22 cellular contexts compared by ENCODE assay signal in the genomic region with DNA sequence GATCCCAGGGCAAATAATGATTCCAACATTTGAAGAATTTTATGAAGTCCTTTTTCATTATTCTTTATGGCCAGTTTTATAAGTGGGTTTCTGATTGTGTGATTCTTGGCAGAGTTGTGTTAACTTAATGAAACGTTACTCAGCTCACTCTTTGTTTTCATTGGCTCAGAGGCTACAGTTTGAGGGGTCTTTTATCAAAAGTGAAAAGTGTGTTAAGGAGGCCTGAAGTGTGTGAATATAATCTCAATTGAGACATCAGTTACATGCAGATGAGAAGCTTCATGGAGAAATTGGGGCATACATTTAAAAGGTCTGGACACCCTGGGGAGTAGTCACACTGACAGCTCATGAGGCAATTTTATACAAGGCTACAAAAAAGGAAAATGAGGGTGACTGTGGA.
DNase-seq lines count a peak whose midpoint lies in the region; TF ChIP-seq lines count a peak whose summit lies in the region.
"Had no signal": no experiment of that assay in that cellular context is flagged by ENCODE, and none has a peak within 500 bp of the region (broad histone marks: within the 10 kb centered on the region; RNA-seq: fewer than 3 reads in every experiment).

No MANE protein-coding gene starts in this region.

- H3K9me3 ChIP-seq in HEK293 (ENCODE audit: control insufficient read depth, insufficient read depth, low read depth, low read length) (no peaks in the 10 kb centered on the region), endodermal cell (ENCODE audit: control insufficient read depth, low read length) (no peaks in the 10 kb centered on the region)
- no peaks in the 10 kb centered on the region for H3K9me3 ChIP-seq in CD4-positive, alpha-beta memory T cell (ENCODE audit: control insufficient read depth in 1 of 2, low read length in 2 of 2)
- H3K9me3 ChIP-seq: A549; BE2C; BLaER1 treated with 17β-estradiol and CSF1 and Interleukin-3, amounts not matched to agents 10 nM and 100 nM had no signal

- peak overlapping the region; percentile 39 for H4K5ac ChIP-seq in mesendoderm (ENCODE audit: low read length)

- H3K27ac Mint-ChIP-seq in brain: peak overlapping the region in 3 of 5 experiments; percentile 11 to 76 (median 70)
- no peak overlapping the region for H3K27ac Mint-ChIP-seq in CD4-positive, alpha-beta memory T cell
- H3K27ac Mint-ChIP-seq in endodermal cell: no peak overlapping the region
- H3K27ac Mint-ChIP-seq: CD14-positive monocyte; CD4-positive, alpha-beta T cell; GM23338; H9 had no signal

- H3K9ac ChIP-seq in mesendoderm (ENCODE audit: low read length) (no peak overlapping the region), endodermal cell (ENCODE audit: extremely low read depth, low read length, poor library complexity, severe bottlenecking) (no peak overlapping the region)
- H3K9ac ChIP-seq: BLaER1 treated with 17β-estradiol and CSF1 and Interleukin-3, amounts not matched to agents 10 nM and 100 nM had no signal

- no peaks in the 10 kb centered on the region for H3K79me1 ChIP-seq in mesendoderm (ENCODE audit: low read length)

- H3K4me1 ChIP-seq in HEK293 (ENCODE audit: control insufficient read depth, insufficient read depth, low read length) (peaks cover 5% of the 10 kb centered on the region), mesendoderm (ENCODE audit: control insufficient read depth, low read depth, low read length) (no peaks in the 10 kb centered on the region), endodermal cell (ENCODE audit: control insufficient read depth, insufficient read depth, low read length) (no peaks in the 10 kb centered on the region)
- H3K4me1 ChIP-seq in CD4-positive, alpha-beta memory T cell (ENCODE audit: insufficient read depth, low read length): no peaks in the 10 kb centered on the region
- H3K4me1 ChIP-seq: A549; BE2C; BLaER1 treated with 17β-estradiol and CSF1 and Interleukin-3, amounts not matched to agents 10 nM and 100 nM had no signal

- H3K56ac ChIP-seq in mesendoderm (ENCODE audit: low read length): no peak overlapping the region

- DNase-seq in NCI-H69 (lab: John Stamatoyannopoulos, UW) (peak; percentile 52), mesendoderm (no peak), endodermal cell (no peak), SK-N-DZ (ENCODE audit: low spot score) (no peak)
- no peak for DNase-seq in CD4-positive, alpha-beta memory T cell
- no peak for DNase-seq in stimulated activated CD4-positive, alpha-beta T cell treated with anti-CD3 and anti-CD28 coated beads, Interleukin-15, amount 100 ng/mL, for 24 hours
- DNase-seq: 8988T; ACHN; AML-193; BE2C; Calu3; CD4-positive, alpha-beta T cell; COR-L47; DMS79 treated with DMSO at 0.1 percent for 48 hours; GF-D8; H9 had no signal

- TF ChIP-seq CTCF in HEK293 (tag by site-specific recombination; IDR thresholded peaks at IDR 0.05) (no peak), brain (conservative IDR thresholded peaks at IDR 0.05) (no peak), endodermal cell (conservative IDR thresholded peaks at IDR 0.05) (no peak)

- H3K27me3 ChIP-seq in mesendoderm (ENCODE audit: insufficient read depth, low read length, poor library complexity): no peaks in the 10 kb centered on the region
- H3K27me3 ChIP-seq in CD4-positive, alpha-beta memory T cell (ENCODE audit: insufficient read depth, low read length): no peaks in the 10 kb centered on the region
- peaks cover 9% of the 10 kb centered on the region for H3K27me3 ChIP-seq in endodermal cell (ENCODE audit: control insufficient read depth, insufficient read depth, low read length, poor library complexity, severe bottlenecking)
- H3K27me3 ChIP-seq: BE2C; BLaER1 treated with 17β-estradiol and CSF1 and Interleukin-3, amounts not matched to agents 10 nM and 100 nM had no signal

- H2BK5ac ChIP-seq in mesendoderm (ENCODE audit: low read length): no peak overlapping the region

- peaks cover 8% of the 10 kb centered on the region for H3K36me3 Mint-ChIP-seq in brain
- no peaks in the 10 kb centered on the region for H3K36me3 Mint-ChIP-seq in CD4-positive, alpha-beta memory T cell
- H3K36me3 Mint-ChIP-seq in endodermal cell (ENCODE audit: low read depth): no peaks in the 10 kb centered on the region
- H3K36me3 Mint-ChIP-seq: CD14-positive monocyte had no signal

- POLR2A ChIA-PET in HEK293 (lab: Yijun Ruan, JAX): no interaction called here
- POLR2A ChIA-PET in CD4-positive, alpha-beta memory T cell (lab: Charles Lee; ENCODE audit: partially characterized antibody): no interaction called here

- no peaks in the 10 kb centered on the region for H3K79me2 ChIP-seq in mesendoderm (ENCODE audit: control insufficient read depth, insufficient read depth, low read length)

- no peak overlapping the region for H3K23ac ChIP-seq in mesendoderm (ENCODE audit: low read length)

- H4K8ac ChIP-seq in mesendoderm (ENCODE audit: low read depth, low read length): no peak overlapping the region

- H3K4ac ChIP-seq in mesendoderm (ENCODE audit: low read depth, low read length): no peak overlapping the region

- H3K4me3 ChIP-seq in HEK293 (ENCODE audit: low read depth, low read length) (no peak overlapping the region), mesendoderm (ENCODE audit: low read length) (no peak overlapping the region), endodermal cell (ENCODE audit: low read length) (no peak overlapping the region)
- H3K4me3 ChIP-seq in CD4-positive, alpha-beta memory T cell (ENCODE audit: low read length in 2 of 2): no peak overlapping the region
- H3K4me3 ChIP-seq: A549; BLaER1 treated with 17β-estradiol and CSF1 and Interleukin-3, amounts not matched to agents 10 nM and 100 nM; GM23338 had no signal

- H3K27ac ChIP-seq in HEK293 (ENCODE audit: extremely low read depth, low read depth, low read length) (no peak overlapping the region), mesendoderm (ENCODE audit: low read depth, low read length) (no peak overlapping the region), endodermal cell (ENCODE audit: low read depth, low read length) (no peak overlapping the region)
- H3K27ac ChIP-seq in CD4-positive, alpha-beta memory T cell (ENCODE audit: low read depth, low read length): no peak overlapping the region
- H3K27ac ChIP-seq: A549; BLaER1 treated with 17β-estradiol and CSF1 and Interleukin-3, amounts not matched to agents 10 nM and 100 nM had no signal

- WGBS in mesendoderm (ENCODE audit: extremely low coverage, insufficient coverage, low lambda C conversion rate): no CpG with 5 or more reads among the region's 1 CpG
- 97% methylated on average over 1 of the region's 1 CpG; no CpG with 5 or more reads in 1 of the 2 experiments for WGBS in endodermal cell (ENCODE audit: insufficient coverage in 1 of 2, insufficient read length in 1 of 2), 2 experiments

- intact Hi-C loops in CD4-positive, alpha-beta memory T cell (cut with micrococcal nuclease): no loop called here

- no peak overlapping the region for H3K18ac ChIP-seq in mesendoderm (ENCODE audit: low read length)

- H3K4me1 Mint-ChIP-seq in brain: peaks cover 47% of the 10 kb centered on the region
- no peaks in the 10 kb centered on the region for H3K4me1 Mint-ChIP-seq in CD4-positive, alpha-beta memory T cell
- peaks cover 3% of the 10 kb centered on the region for H3K4me1 Mint-ChIP-seq in endodermal cell
- H3K4me1 Mint-ChIP-seq: CD14-positive monocyte had no signal

- H2AK5ac ChIP-seq in mesendoderm (ENCODE audit: low read length): no peak overlapping the region

- H3K4me2 ChIP-seq in mesendoderm (ENCODE audit: low read length): no peak overlapping the region
- H3K4me2 ChIP-seq: A549; BLaER1 treated with 17β-estradiol and CSF1 and Interleukin-3, amounts not matched to agents 10 nM and 100 nM; GM23338 had no signal

- H2BK15ac ChIP-seq in mesendoderm (replicated peaks; ENCODE audit: low read depth): no peak overlapping the region

- H2BK120ac ChIP-seq in mesendoderm (ENCODE audit: low read depth, low read length): no peak overlapping the region

- H3K4me3 Mint-ChIP-seq in brain (peak overlapping the region in 1 of 5 experiments; percentile 46), endodermal cell (no peak overlapping the region)
- no peak overlapping the region for H3K4me3 Mint-ChIP-seq in CD4-positive, alpha-beta memory T cell
- H3K4me3 Mint-ChIP-seq: CD14-positive monocyte; CD4-positive, alpha-beta T cell; GM23338; H9 had no signal

- peaks cover 2% of the 10 kb centered on the region for H3K27me3 Mint-ChIP-seq in brain
- no peaks in the 10 kb centered on the region for H3K27me3 Mint-ChIP-seq in CD4-positive, alpha-beta memory T cell
- no peaks in the 10 kb centered on the region for H3K27me3 Mint-ChIP-seq in endodermal cell (ENCODE audit: insufficient read depth)
- H3K27me3 Mint-ChIP-seq: CD4-positive, alpha-beta T cell had no signal

- H3K9me3 Mint-ChIP-seq in brain: no peaks in the 10 kb centered on the region
- H3K9me3 Mint-ChIP-seq in CD4-positive, alpha-beta memory T cell: peaks cover 0 to 8% (median 5%) of the 10 kb centered on the region in 8 donors
- no peaks in the 10 kb centered on the region for H3K9me3 Mint-ChIP-seq in endodermal cell
- H3K9me3 Mint-ChIP-seq: CD14-positive monocyte, GM23338, H9 had no signal

- CTCF ChIA-PET in HEK293 (lab: Yijun Ruan, JAX): no interaction called here
- CTCF ChIA-PET in CD4-positive, alpha-beta memory T cell (lab: Charles Lee; ENCODE audit: partially characterized antibody): no interaction called here

- no peaks in the 10 kb centered on the region for H3K36me3 ChIP-seq in HEK293 (ENCODE audit: control insufficient read depth in 2 of 2, insufficient read depth in 1 of 2, low read length in 2 of 2)
- H3K36me3 ChIP-seq in mesendoderm (ENCODE audit: control insufficient read depth, insufficient read depth, low read length): no peaks in the 10 kb centered on the region
- no peaks in the 10 kb centered on the region for H3K36me3 ChIP-seq in CD4-positive, alpha-beta memory T cell (ENCODE audit: insufficient read depth, low read length)
- no peaks in the 10 kb centered on the region for H3K36me3 ChIP-seq in endodermal cell (ENCODE audit: control insufficient read depth, insufficient read depth, low read length)
- H3K36me3 ChIP-seq: BE2C; BLaER1 treated with 17β-estradiol and CSF1 and Interleukin-3, amounts not matched to agents 10 nM and 100 nM had no signal

TF ChIP-seq in HEK293, 187 proteins besides CTCF, POLR2A, EP300 and RAD21 (continues in another document):
- TF ChIP-seq ZNF747 (tag by site-specific recombination; IDR thresholded peaks at IDR 0.05) (no peak), HOXA7 (CRISPR knock-in tag; IDR thresholded peaks at IDR 0.05; ENCODE audit: borderline replicate concordance) (no peak)

Comparison
In these comparisons a context has a peak if more than half of its experiments do, and no peak if none do; other contexts are left out.
1. H3K27ac Mint-ChIP-seq: peak in brain (3 of 5); none in CD4-positive, alpha-beta memory T cell (0 of 7) and endodermal cell (single experiment).